In the genomic region with DNA sequence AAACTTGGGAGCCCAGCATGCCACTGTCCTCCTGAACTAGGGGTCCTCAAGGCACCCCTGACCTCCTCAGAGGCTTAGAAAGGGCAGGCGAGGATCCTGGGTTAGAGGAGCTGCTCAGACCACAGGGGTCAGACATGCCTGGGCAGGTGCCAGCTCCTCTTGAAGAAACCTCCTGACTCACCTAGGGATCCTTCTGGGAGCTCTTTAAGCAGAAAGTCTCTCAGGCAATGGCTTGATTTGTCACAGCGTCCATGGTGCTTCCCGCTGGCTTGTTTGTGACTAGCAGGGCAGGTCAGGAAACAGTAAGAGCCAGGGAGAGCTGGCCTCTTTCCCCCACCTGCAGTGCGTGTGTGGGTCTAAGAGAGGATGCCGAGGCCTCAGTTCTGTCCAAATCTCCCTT, we compare ENCODE assay signal across 11 cellular contexts.
DNase-seq lines count a peak whose midpoint lies in the region; ATAC-seq and TF ChIP-seq lines count a peak whose summit lies in the region.
"Had no signal": no experiment of that assay in that cellular context is flagged by ENCODE, and none has a peak within 500 bp of the region (broad histone marks: within the 10 kb centered on the region; RNA-seq: fewer than 3 reads in every experiment).

No MANE protein-coding gene starts in this region.

- no peaks in the 10 kb centered on the region for H3K36me3 ChIP-seq in left lung

- H3K27ac Mint-ChIP-seq in type B pancreatic cell = peak overlapping the region; percentile 7
- H3K27ac Mint-ChIP-seq in activated T-helper 2 cell treated with anti-CD3 and anti-CD28 coated beads, Interferon-gamma antibody, Interleukin-2, Interleukin-4, amounts not matched to agents 10 μg/mL and 5 μg/mL and 100 μg/mL, durations not matched to agents 14 hours and 24 hours and 36 hours = no peak overlapping the region

- H3K4me1 ChIP-seq in left lung = peaks cover 0 to 25% of the 10 kb centered on the region in 2 donors

- H3K4me1 Mint-ChIP-seq in type B pancreatic cell (ENCODE audit: unreplicated experiment) = peaks cover 12% of the 10 kb centered on the region
- H3K4me1 Mint-ChIP-seq in activated T-helper 2 cell treated with anti-CD3 and anti-CD28 coated beads, Interferon-gamma antibody, Interleukin-2, Interleukin-4, amounts not matched to agents 10 μg/mL and 5 μg/mL and 100 μg/mL, durations not matched to agents 14 hours and 24 hours and 36 hours (ENCODE audit: low read depth) = peaks cover 12% of the 10 kb centered on the region

- DNase-seq in NCI-H748 (lab: John Stamatoyannopoulos, UW; ENCODE audit: unreplicated experiment) (peak; percentile 13), NCI-H748 treated with DMSO at 0.1 percent for 48 hours (lab: John Stamatoyannopoulos, UW) (no peak), NCI-H69 (lab: John Stamatoyannopoulos, UW) (peak; percentile 68), type B pancreatic cell (ENCODE audit: extremely low spot score, unreplicated experiment) (no peak), activated T-cell treated with anti-CD3 and anti-CD28 coated beads for 4 hours (no peak), left lung (no peak)
- DNase-seq in activated T-helper 2 cell treated with anti-CD3 and anti-CD28 coated beads, Interferon-gamma antibody, Interleukin-2, Interleukin-4, amounts not matched to agents 10 μg/mL and 5 μg/mL and 100 μg/mL, durations not matched to agents 14 hours and 24 hours and 36 hours (ENCODE audit: low spot score) = no peak
- DNase-seq: activated CD8-positive, alpha-beta memory T cell treated with anti-CD3 and anti-CD28 coated beads, Interleukin-2, amount 50 U/mL, for 4 hours; MM.1S had no signal

- peak; percentile 16 for ATAC-seq in esophagus mucosa
- no peak for ATAC-seq in left lung

- peaks cover 0 to 4% of the 10 kb centered on the region in 2 donors for H3K27me3 ChIP-seq in left lung

- no peak overlapping the region for H3K27ac ChIP-seq in left lung
- H3K27ac ChIP-seq: coronary artery had no signal

- no peak overlapping the region for H3K4me3 ChIP-seq in left lung
- H3K4me3 ChIP-seq: coronary artery had no signal

- H3K36me3 Mint-ChIP-seq in type B pancreatic cell = no peaks in the 10 kb centered on the region
- H3K36me3 Mint-ChIP-seq in activated T-helper 2 cell treated with anti-CD3 and anti-CD28 coated beads, Interferon-gamma antibody, Interleukin-2, Interleukin-4, amounts not matched to agents 10 μg/mL and 5 μg/mL and 100 μg/mL, durations not matched to agents 14 hours and 24 hours and 36 hours (ENCODE audit: low read depth) = peaks cover 10% of the 10 kb centered on the region

- H3K4me3 Mint-ChIP-seq in type B pancreatic cell = no peak overlapping the region
- no peak overlapping the region for H3K4me3 Mint-ChIP-seq in activated T-helper 2 cell treated with anti-CD3 and anti-CD28 coated beads, Interferon-gamma antibody, Interleukin-2, Interleukin-4, amounts not matched to agents 10 μg/mL and 5 μg/mL and 100 μg/mL, durations not matched to agents 14 hours and 24 hours and 36 hours (ENCODE audit: low read depth)

- no peaks in the 10 kb centered on the region for H3K9me3 Mint-ChIP-seq in type B pancreatic cell
- no peaks in the 10 kb centered on the region for H3K9me3 Mint-ChIP-seq in activated T-helper 2 cell treated with anti-CD3 and anti-CD28 coated beads, Interferon-gamma antibody, Interleukin-2, Interleukin-4, amounts not matched to agents 10 μg/mL and 5 μg/mL and 100 μg/mL, durations not matched to agents 14 hours and 24 hours and 36 hours

- intact Hi-C loops in left lung (cut with DNase I) = no loop called here
- intact Hi-C loops in activated T-helper 2 cell treated with anti-CD3 and anti-CD28 coated beads, Interferon-gamma antibody, Interleukin-2, Interleukin-4, amounts not matched to agents 10 μg/mL and 5 μg/mL and 100 μg/mL, durations not matched to agents 14 hours and 24 hours and 36 hours (cut with micrococcal nuclease) = no loop called here

- no peak for TF ChIP-seq CTCF in type B pancreatic cell (conservative IDR thresholded peaks at IDR 0.05)
- no peak for TF ChIP-seq CTCF in left lung (IDR thresholded peaks at IDR 0.05)

- no peaks in the 10 kb centered on the region for H3K9me3 ChIP-seq in left lung

- H3K27me3 Mint-ChIP-seq in type B pancreatic cell = peaks cover 3% of the 10 kb centered on the region
- H3K27me3 Mint-ChIP-seq in activated T-helper 2 cell treated with anti-CD3 and anti-CD28 coated beads, Interferon-gamma antibody, Interleukin-2, Interleukin-4, amounts not matched to agents 10 μg/mL and 5 μg/mL and 100 μg/mL, durations not matched to agents 14 hours and 24 hours and 36 hours (ENCODE audit: low read depth) = no peaks in the 10 kb centered on the region

Comparison
In these comparisons a context has a peak if more than half of its experiments do, and no peak if none do; other contexts are left out.
1. DNase-seq: peak in NCI-H748 (single experiment) and NCI-H69 (single experiment); none in NCI-H748 treated with DMSO at 0.1 percent for 48 hours (single experiment), type B pancreatic cell (single experiment), activated T-cell treated with anti-CD3 and anti-CD28 coated beads for 4 hours (single experiment), left lung (0 of 2) and activated T-helper 2 cell treated with anti-CD3 and anti-CD28 coated beads, Interferon-gamma antibody, Interleukin-2, Interleukin-4, amounts not matched to agents 10 μg/mL and 5 μg/mL and 100 μg/mL, durations not matched to agents 14 hours and 24 hours and 36 hours (single experiment).